ENCODE assay signal across 8 cellular contexts in the genomic region with DNA sequence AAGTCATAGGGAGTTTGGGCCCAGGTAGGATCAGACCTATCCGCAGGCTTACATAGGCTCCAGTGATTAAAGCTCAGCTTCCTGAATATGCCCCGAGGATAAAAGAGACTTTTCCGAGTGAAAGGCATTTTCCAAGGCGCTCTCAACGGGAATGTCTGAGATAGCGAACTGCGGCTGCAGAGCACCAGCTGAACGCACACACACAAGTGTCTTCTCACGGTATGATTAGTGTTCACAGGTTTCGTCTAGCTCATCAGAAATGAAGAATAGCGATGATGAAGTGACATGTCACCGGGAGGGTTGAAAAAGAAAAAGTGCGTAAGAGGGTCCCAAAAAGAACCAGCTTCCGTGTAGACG. TPM values are rescaled to one million over a fixed set of nuclear protein-coding genes. Genes with fewer than 3 reads are reported as not detected.
A peak's percentile ranks its signal among the peaks of the same experiment; 100 is the strongest.
DNase-seq lines count a peak whose midpoint lies in the region; ATAC-seq and TF ChIP-seq lines count a peak whose summit lies in the region.

No MANE protein-coding gene starts in this region.

- intact Hi-C loops in stomach (cut with DNase I; ENCODE audit: low total_unique reads): no loop called here

- H3K4me3 ChIP-seq in stomach: peak overlapping the region; percentile 59 to 80 (median 76)

- H3K9me3 ChIP-seq in stomach: no peaks in the 10 kb centered on the region

- peak; percentile 15 for ATAC-seq in HG03139 (IDR thresholded peaks at IDR 0.05; ENCODE audit: unreplicated experiment)

- no peak for TF ChIP-seq POLR2A in stomach (IDR thresholded peaks at IDR 0.05)

- peaks cover 24% of the 10 kb centered on the region for H3K4me1 Mint-ChIP-seq in activated naive CD4-positive, alpha-beta T cell treated with anti-CD3 and anti-CD28 coated beads, Interleukin-2, amount 10 ng/mL, durations not matched to agents 7 days and 5 days
- peaks cover 44% of the 10 kb centered on the region for H3K4me1 Mint-ChIP-seq in activated naive CD8-positive, alpha-beta T cell treated with anti-CD3 and anti-CD28 coated beads for 36 hours

- CTCF ChIA-PET in activated naive CD4-positive, alpha-beta T cell treated with anti-CD3 and anti-CD28 coated beads, Interleukin-2, amount 10 ng/mL, durations not matched to agents 7 days and 5 days (lab: Charles Lee): interaction anchor here (0.6 to 5.3 kb wide), 25 partner anchors 8 to 324 kb away, joined by 3 to 87 read pairs (median 6); no protein-coding TSS in a partner anchor

- H3K27me3 ChIP-seq in stomach: no peaks in the 10 kb centered on the region

- no peak for TF ChIP-seq CTCF in stomach (IDR thresholded peaks at IDR 0.05)

- no peaks in the 10 kb centered on the region for H3K9me3 Mint-ChIP-seq in activated naive CD4-positive, alpha-beta T cell treated with anti-CD3 and anti-CD28 coated beads, Interleukin-2, amount 10 ng/mL, durations not matched to agents 7 days and 5 days
- peaks cover 1% of the 10 kb centered on the region for H3K9me3 Mint-ChIP-seq in activated naive CD8-positive, alpha-beta T cell treated with anti-CD3 and anti-CD28 coated beads for 36 hours

- H3K36me3 ChIP-seq in stomach: no peaks in the 10 kb centered on the region

- H3K27ac Mint-ChIP-seq in activated naive CD4-positive, alpha-beta T cell treated with anti-CD3 and anti-CD28 coated beads, Interleukin-2, amount 10 ng/mL, durations not matched to agents 7 days and 5 days: peak overlapping the region; percentile 68
- H3K27ac Mint-ChIP-seq in activated naive CD8-positive, alpha-beta T cell treated with anti-CD3 and anti-CD28 coated beads for 36 hours: peak overlapping the region; percentile 82

- H3K27me3 Mint-ChIP-seq in activated naive CD4-positive, alpha-beta T cell treated with anti-CD3 and anti-CD28 coated beads, Interleukin-2, amount 10 ng/mL, durations not matched to agents 7 days and 5 days: peaks cover 27% of the 10 kb centered on the region
- no peaks in the 10 kb centered on the region for H3K27me3 Mint-ChIP-seq in activated naive CD8-positive, alpha-beta T cell treated with anti-CD3 and anti-CD28 coated beads for 36 hours

- peaks cover 9 to 62% (median 34%) of the 10 kb centered on the region in 4 donors for H3K4me1 ChIP-seq in stomach

- DNase-seq in activated naive CD4-positive, alpha-beta T cell treated with anti-CD3 and anti-CD28 coated beads, Interleukin-2, amount 10 ng/mL, durations not matched to agents 7 days and 5 days: no peak
- no peak for DNase-seq in activated naive CD4-positive, alpha-beta T cell (lab: John Stamatoyannopoulos, UW)
- DNase-seq in activated naive CD8-positive, alpha-beta T cell treated with anti-CD3 and anti-CD28 coated beads for 36 hours: no peak
- DNase-seq in iPS-NIHi11 (ENCODE audit: low spot score): peak; percentile 28
- no peak for DNase-seq in stomach
- DNase-seq in cerebellum (ENCODE audit: low spot score): no peak
- no peak for DNase-seq in activated CD4-positive, alpha-beta T cell treated with anti-CD3 and anti-CD28 coated beads, Interleukin-2, amount 50 U/mL, for 4 hours

- H3K4me3 Mint-ChIP-seq in activated naive CD4-positive, alpha-beta T cell treated with anti-CD3 and anti-CD28 coated beads, Interleukin-2, amount 10 ng/mL, durations not matched to agents 7 days and 5 days: peak overlapping the region; percentile 84
- peak overlapping the region; percentile 89 for H3K4me3 Mint-ChIP-seq in activated naive CD8-positive, alpha-beta T cell treated with anti-CD3 and anti-CD28 coated beads for 36 hours

- H3K27ac ChIP-seq in stomach: peak overlapping the region; percentile 86 to 95 (median 87)

- 3 to 6% (median 3%) methylated on average over 15 of the region's 15 CpGs for WGBS in stomach, 5 donors

- no peak for TF ChIP-seq EP300 in stomach (IDR thresholded peaks at IDR 0.05)

- H3K36me3 Mint-ChIP-seq in activated naive CD4-positive, alpha-beta T cell treated with anti-CD3 and anti-CD28 coated beads, Interleukin-2, amount 10 ng/mL, durations not matched to agents 7 days and 5 days: no peaks in the 10 kb centered on the region
- H3K36me3 Mint-ChIP-seq in activated naive CD8-positive, alpha-beta T cell treated with anti-CD3 and anti-CD28 coated beads for 36 hours: peaks cover 10% of the 10 kb centered on the region

RNA-seq across cellular contexts. Expression of a gene that starts 0.6 kb away (rescaled TPM):
- 1 to 10 TPM; 7.1 to 8.1 TPM for total RNA-seq in activated naive CD8-positive, alpha-beta T cell treated with anti-CD3 and anti-CD28 coated beads for 36 hours
- total RNA-seq in stomach (10 to 100 TPM; 12.5 to 42.7 (median 18.7) TPM), cerebellum (36.8 TPM)
- polyA plus RNA-seq in stomach: 10 to 100 TPM; 10.5 to 11.9 (median 11.7) TPM
